8 cellular contexts compared by ENCODE assay signal in genomic region chr14:105021656-105022275, GRCh38. TPM values are rescaled to one million over a fixed set of nuclear protein-coding genes. Genes with fewer than 3 reads are reported as not detected.
DNase-seq lines count a peak whose midpoint lies in the region; ATAC-seq and TF ChIP-seq lines count a peak whose summit lies in the region.

No MANE protein-coding gene starts in this region.

- POLR2A ChIA-PET in SK-N-SH (lab: Yijun Ruan, JAX), result interaction anchor here (0.6 kb wide), 1 partner anchor 36 kb away, joined by 3 read pairs; the partner anchor contains the start of gene CLBA1

- no peak for TF ChIP-seq RAD21 in SK-N-SH (IDR thresholded peaks at IDR 0.05; ENCODE audit: low read length)

- H3F3A ChIP-seq in SK-N-SH (replicated peaks; ENCODE audit: insufficient read depth), result peaks cover 45% of the 10 kb centered on the region

- peaks cover 28% of the 10 kb centered on the region for H4K20me1 ChIP-seq in SK-N-SH (ENCODE audit: insufficient read depth)

- no peak overlapping the region for H2AFZ ChIP-seq in SK-N-SH (ENCODE audit: low read depth)

- no peaks in the 10 kb centered on the region for H3K9me2 ChIP-seq in SK-N-SH

- TF ChIP-seq CTCF in SK-N-SH (IDR thresholded peaks at IDR 0.05), result peak; percentile 21; the same call in 1 of the 2 replicates
- TF ChIP-seq CTCF in coronary artery (IDR thresholded peaks at IDR 0.05), result no peak
- no peak for TF ChIP-seq CTCF in lung (IDR thresholded peaks at IDR 0.05; ENCODE audit: control extremely low read depth, extremely low read depth)

- no peaks in the 10 kb centered on the region for H3K27me3 ChIP-seq in SK-N-SH (ENCODE audit: insufficient read depth)
- H3K27me3 ChIP-seq in lung (ENCODE audit: control insufficient read depth, insufficient read depth), result no peaks in the 10 kb centered on the region

- DNase-seq in KG1 (lab: John Stamatoyannopoulos, UW), result peak; percentile 61
- peak; percentile 62 for DNase-seq in SK-N-SH
- DNase-seq in coronary artery (ENCODE audit: low spot score), result no peak
- DNase-seq in lung (ENCODE audit: low spot score), result peak; percentile 43
- DNase-seq in stimulated activated CD8-positive, alpha-beta memory T cell treated with anti-CD3 and anti-CD28 coated beads, Interleukin-7, amount 100 ng/mL, for 24 hours (ENCODE audit: low read depth), result peak; percentile 29

- H3K79me2 ChIP-seq in SK-N-SH (ENCODE audit: insufficient read depth), result peaks cover 57% of the 10 kb centered on the region

- peak overlapping the region; percentile 89 to 99 for H3K27ac ChIP-seq in SK-N-SH (ENCODE audit: low read depth in 2 of 2, low read length in 1 of 2)
- H3K27ac ChIP-seq in coronary artery, result peak overlapping the region; percentile 64 to 67
- peak overlapping the region; percentile 50 to 97 for H3K27ac ChIP-seq in lung (ENCODE audit: low read depth in 1 of 2, low read length in 1 of 2)

- H3K4me1 ChIP-seq in ES-I3 (ENCODE audit: insufficient read depth, low read length) (peaks cover 12% of the 10 kb centered on the region), SK-N-SH (ENCODE audit: control insufficient read depth in 1 of 2, insufficient read depth in 2 of 2, low read depth in 1 of 2, low read length in 1 of 2) (peaks cover 18 to 47% of the 10 kb centered on the region in 2 experiments; a peak in 2 of 4 replicates), lung (ENCODE audit: control insufficient read depth in 2 of 2, insufficient read depth in 2 of 2, low read length in 2 of 2) (peaks cover 7% of the 10 kb centered on the region in 2 donors)

- TF ChIP-seq EP300 in SK-N-SH (IDR thresholded peaks at IDR 0.05; ENCODE audit: borderline replicate concordance in 1 of 2, low read depth in 1 of 2, low read length in 1 of 2), result no peak

- CTCF ChIA-PET in SK-N-SH (lab: Yijun Ruan, JAX), result interaction anchor here (1.0 to 10.9 kb wide), 6 partner anchors 24 to 196 kb away, joined by 3 to 138 read pairs (median 6); no protein-coding TSS in a partner anchor

- WGBS in SK-N-SH (ENCODE audit: low lambda C conversion rate), result 12% methylated on average over 20 of the region's 20 CpGs
- 10 to 11% methylated on average over 20 of the region's 20 CpGs for whole genome bisulfite sequencing in lung, 2 donors

- H3K9me3 ChIP-seq in ES-I3 (ENCODE audit: control insufficient read depth, insufficient read depth, low read length), result no peaks in the 10 kb centered on the region
- H3K9me3 ChIP-seq in SK-N-SH, result no peaks in the 10 kb centered on the region
- H3K9me3 ChIP-seq in lung (ENCODE audit: control insufficient read depth in 2 of 2, insufficient read depth in 1 of 2, low read length in 1 of 2), result no peaks in the 10 kb centered on the region

- no peaks in the 10 kb centered on the region for H3K36me3 ChIP-seq in ES-I3 (ENCODE audit: insufficient read depth, low read length)
- H3K36me3 ChIP-seq in SK-N-SH (replicated peaks in 1 of 2; ENCODE audit: control insufficient read depth in 1 of 2, insufficient read depth in 2 of 2, low read length in 1 of 2), result peaks cover 0 to 3% of the 10 kb centered on the region in 2 experiments
- H3K36me3 ChIP-seq in lung (ENCODE audit: control insufficient read depth in 2 of 2, insufficient read depth in 2 of 2, low read length in 2 of 2), result no peaks in the 10 kb centered on the region

- H3K9ac ChIP-seq in ES-I3 (ENCODE audit: low read depth, low read length) (peak overlapping the region; percentile 89), SK-N-SH (peak overlapping the region; percentile 96)

- ATAC-seq in lung (ENCODE audit: insufficient read depth, low FRiP score) (no peak), GM19351 (IDR thresholded peaks at IDR 0.05; ENCODE audit: unreplicated experiment) (no peak)
- ATAC-seq in activated CD4-positive, CD25-positive, alpha-beta regulatory T cell treated with anti-CD3 and anti-CD28 coated beads, Interleukin-2, amount 50 U/mL, for 24 hours, result no peak

- H3K4me3 ChIP-seq in SK-N-SH (ENCODE audit: low read depth in 2 of 2, low read length in 1 of 2) (peak overlapping the region; percentile 71 to 77), coronary artery (peak overlapping the region; percentile 71), lung (peak overlapping the region; percentile 36)

- peak overlapping the region; percentile 98 for H3K4me2 ChIP-seq in SK-N-SH

TF ChIP-seq in SK-N-SH, 30 proteins besides CTCF, POLR2A, EP300 and RAD21 (continues in another document):
- no peak for TF ChIP-seq CHD2 (IDR thresholded peaks at IDR 0.05; ENCODE audit: low read length, partially characterized antibody)
- no peak for TF ChIP-seq FOXJ3 (CRISPR knock-in tag; IDR thresholded peaks at IDR 0.05)
- no peak for TF ChIP-seq TCF12 (IDR thresholded peaks at IDR 0.05)
- TF ChIP-seq USF1 (IDR thresholded peaks at IDR 0.05; ENCODE audit: borderline replicate concordance, low read depth), result no peak
- no peak for TF ChIP-seq SIN3A (IDR thresholded peaks at IDR 0.05; ENCODE audit: borderline replicate concordance, low read depth, low read length)
- TF ChIP-seq MAX (IDR thresholded peaks at IDR 0.05; ENCODE audit: low read depth), result peak; percentile 13; the same call in 1 of the 2 replicates
- no peak for TF ChIP-seq REST (IDR thresholded peaks at IDR 0.05; ENCODE audit: low read depth, low read length)
- TF ChIP-seq GATA2 (CRISPR knock-in tag; IDR thresholded peaks at IDR 0.05), result no peak
- no peak for TF ChIP-seq FOXM1 (IDR thresholded peaks at IDR 0.05; ENCODE audit: low read depth)
- no peak for TF ChIP-seq POLR2AphosphoS5 (IDR thresholded peaks at IDR 0.05; ENCODE audit: low read depth, low read length)
- no peak for TF ChIP-seq RFX5 (IDR thresholded peaks at IDR 0.05; ENCODE audit: low read length)
- no peak for TF ChIP-seq EZH2phosphoT487 (IDR thresholded peaks at IDR 0.05; ENCODE audit: borderline replicate concordance, low read depth)

RNA-seq across cellular contexts. Expression of gene CDCA4, which starts 0.9 kb away (rescaled TPM):
- polyA plus RNA-seq in SK-N-SH (2012; rRNA removed), result 23.7 and 26.8 TPM in 2 replicates
- polyA plus RNA-seq in SK-N-SH (2012; cell fraction: cytosol; rRNA removed), result 15.1 and 21.2 TPM in 2 replicates
- polyA plus RNA-seq in SK-N-SH (2012; cell fraction: nucleus; rRNA removed), result 15.7 and 19.5 TPM in 2 replicates
- 1 to 10 TPM; 7.5 to 8.4 TPM for total RNA-seq in lung
- 1 to 10 TPM; 8.0 to 9.8 TPM for polyA plus RNA-seq in lung

RNA-seq across cellular contexts. Expression of gene CLBA1, which starts 36.2 kb away (rescaled TPM):
- 18.5 and 21.4 TPM in 2 replicates for polyA plus RNA-seq in SK-N-SH (2012; rRNA removed)
- 15.0 and 15.3 TPM in 2 replicates for polyA plus RNA-seq in SK-N-SH (2012; cell fraction: cytosol; rRNA removed)
- polyA plus RNA-seq in SK-N-SH (2012; cell fraction: nucleus; rRNA removed), result 72.4 and 86.2 TPM in 2 replicates
- total RNA-seq in lung, result 10 to 100 TPM; 15.0 to 22.3 TPM
- 10 to 100 TPM; 12.3 to 12.5 TPM for polyA plus RNA-seq in lung

RNA-seq across cellular contexts. Expression of gene GPR132, which starts 43.5 kb away (rescaled TPM):
- polyA plus RNA-seq in SK-N-SH (2012; rRNA removed), result 0.03 TPM in 1 of 2 replicates, not detected in the other
- polyA plus RNA-seq in SK-N-SH (2012; cell fraction: cytosol; rRNA removed), result 0.03 TPM in 1 of 2 replicates, not detected in the other
- 0.28 and 0.37 TPM in 2 replicates for polyA plus RNA-seq in SK-N-SH (2012; cell fraction: nucleus; rRNA removed)
- 1 to 10 TPM; 4.4 to 6.9 TPM for total RNA-seq in lung
- polyA plus RNA-seq in lung, result 10 to 100 TPM in 1 of 2 donors, 1 to 10 TPM in 1; 2.3 to 19.5 TPM

RNA-seq across cellular contexts. Expression of gene AHNAK2, which starts 43.6 kb away (rescaled TPM):
- polyA plus RNA-seq in SK-N-SH (2012; rRNA removed), result 33.5 and 36.6 TPM in 2 replicates
- polyA plus RNA-seq in SK-N-SH (2012; cell fraction: cytosol; rRNA removed), result 22.9 and 24.7 TPM in 2 replicates
- 70.6 and 92.7 TPM in 2 replicates for polyA plus RNA-seq in SK-N-SH (2012; cell fraction: nucleus; rRNA removed)
- 10 to 100 TPM in 1 of 2 donors, 1 to 10 TPM in 1; 8.1 to 26.6 TPM for total RNA-seq in lung
- polyA plus RNA-seq in lung, result 1 to 10 TPM; 3.5 to 8.1 TPM
